In genomic region chr17:27628376-27628775, GRCh38 we compare ENCODE assay signal across 17 cellular contexts. TPM values are rescaled to one million over a fixed set of nuclear protein-coding genes. Genes with fewer than 3 reads are reported as not detected.
"Had no signal": no experiment of that assay in that cellular context is flagged by ENCODE, and none has a peak within 500 bp of the region (broad histone marks: within the 10 kb centered on the region; RNA-seq: fewer than 3 reads in every experiment).

No MANE protein-coding gene starts in this region.

- H3K4me3 Mint-ChIP-seq: activated naive CD4-positive, alpha-beta T cell treated with anti-CD3 and anti-CD28 coated beads, Interleukin-2, amount 50 U/mL, for 24 hours; WTC11 had no signal

- H3K27ac ChIP-seq: body of pancreas, esophagus squamous epithelium, heart right ventricle, stomach had no signal

- FAIRE-seq: endothelial cell of umbilical vein had no signal

- H3K27me3 Mint-ChIP-seq: activated naive CD4-positive, alpha-beta T cell treated with anti-CD3 and anti-CD28 coated beads, Interleukin-2, amount 50 U/mL, for 24 hours; progenitor cell of endocrine pancreas had no signal

- ATAC-seq: body of pancreas, heart right ventricle, left ventricle myocardium superior, WTC11 had no signal

- H3K9me3 Mint-ChIP-seq: activated naive CD4-positive, alpha-beta T cell treated with anti-CD3 and anti-CD28 coated beads, Interleukin-2, amount 50 U/mL, for 24 hours; WTC11 had no signal

- H3K9me3 ChIP-seq: body of pancreas, esophagus squamous epithelium, heart right ventricle, stomach had no signal

- DNase-seq: activated CD8-positive, alpha-beta memory T cell treated with anti-CD3 and anti-CD28 coated beads, Interleukin-2, amount 50 U/mL, for 48 hours; body of pancreas; dermis blood vessel endothelial cell; effector memory CD4-positive, alpha-beta T cell; esophagus squamous epithelium; heart right ventricle; left ventricle myocardium superior; occipital lobe; stimulated activated CD4-positive, alpha-beta T cell treated with anti-CD3 and anti-CD28 coated beads, Interleukin-2, amount 100 ng/mL, for 24 hours; stomach; SW 1271; trophoblast cell had no signal

- H3K4me3 ChIP-seq: body of pancreas, esophagus squamous epithelium, heart right ventricle, stomach had no signal

- H3K27me3 ChIP-seq: body of pancreas, esophagus squamous epithelium, heart right ventricle, stomach had no signal

- H3K27ac Mint-ChIP-seq: activated naive CD4-positive, alpha-beta T cell treated with anti-CD3 and anti-CD28 coated beads, Interleukin-2, amount 50 U/mL, for 24 hours; WTC11 had no signal

RNA-seq across cellular contexts. Expression of gene LGALS9, which starts 2.6 kb away (rescaled TPM):
- polyA plus RNA-seq: neural cell had no signal
